1 cellular context compared by ENCODE assay signal in genomic region chr19:17390665-17391370, GRCh38.
TF ChIP-seq lines count a peak whose summit lies in the region.

No MANE protein-coding gene starts in this region.

TF ChIP-seq in K562, 482 proteins besides CTCF, POLR2A, EP300 and RAD21 (continued from another document and continues in another):
- TF ChIP-seq ZBTB9 (CRISPR knock-in tag; IDR thresholded peaks at IDR 0.05) (0 out of 2 replicates have a peak, but pooled peaks have one; percentile 48), RHOXF2B (CRISPR knock-in tag; conservative IDR thresholded peaks at IDR 0.05) (no peak), PRMT5 (CRISPR knock-in tag; IDR thresholded peaks at IDR 0.05) (no peak), CEBPG (CRISPR knock-in tag; IDR thresholded peaks at IDR 0.05) (no peak), CEBPG (tag; conservative IDR thresholded peaks at IDR 0.05 in 1 of 2, IDR thresholded peaks at IDR 0.05 in 1 of 2) (no peak), LCOR (CRISPR knock-in tag; IDR thresholded peaks at IDR 0.05) (no peak), ELF2 (CRISPR knock-in tag; IDR thresholded peaks at IDR 0.05) (no peak), GTF2E2 (tag; IDR thresholded peaks at IDR 0.05) (no peak), FOXA1 (IDR thresholded peaks at IDR 0.05; ENCODE audit: borderline replicate concordance) (no peak), EZH2 (IDR thresholded peaks at IDR 0.05; ENCODE audit: borderline replicate concordance, low read depth, low read length) (no peak), MCM2 (IDR thresholded peaks at IDR 0.05; ENCODE audit: low read depth) (no peak), THAP7 (CRISPR knock-in tag; IDR thresholded peaks at IDR 0.05) (no peak), ZBTB7A (IDR thresholded peaks at IDR 0.05; ENCODE audit: borderline replicate concordance, control insufficient read depth, low read depth, low read length) (peak; percentile 89), THRA (IDR thresholded peaks at IDR 0.05) (no peak), ZNF124 (CRISPR knock-in tag; IDR thresholded peaks at IDR 0.05) (no peak), XRCC5 (IDR thresholded peaks at IDR 0.05; ENCODE audit: low read depth, low read length) (no peak), COPS2 (conservative IDR thresholded peaks at IDR 0.05) (no peak), PHF21A (IDR thresholded peaks at IDR 0.05; ENCODE audit: borderline replicate concordance, low read depth) (no peak), TBL1XR1 (IDR thresholded peaks at IDR 0.05; ENCODE audit: low read length in 2 of 2) (peak in 1 of 2 experiments; percentile 45; a peak in 1 of 4 replicates), ZNF79 (CRISPR knock-in tag; IDR thresholded peaks at IDR 0.05; ENCODE audit: low read depth) (no peak), CBFB (CRISPR knock-in tag; IDR thresholded peaks at IDR 0.05) (no peak), CCAR2 (IDR thresholded peaks at IDR 0.05; ENCODE audit: low read depth, low read length) (no peak), HNRNPH1 (optimal IDR thresholded peaks at IDR 0.05; ENCODE audit: low read depth, low read length) (no peak), POU5F1 (IDR thresholded peaks at IDR 0.05; ENCODE audit: borderline replicate concordance, low read depth, low read length, partially characterized antibody) (no peak), ATF6 (CRISPR knock-in tag; IDR thresholded peaks at IDR 0.05) (no peak), KDM5B (IDR thresholded peaks at IDR 0.05; ENCODE audit: insufficient replicate concordance, low read depth, low read length) (peak; percentile 20), ZBTB8A (IDR thresholded peaks at IDR 0.05; ENCODE audit: partially characterized antibody) (no peak), BCOR (IDR thresholded peaks at IDR 0.05) (0 out of 2 replicates have a peak, but pooled peaks have one; percentile 7), CREB3L1 (IDR thresholded peaks at IDR 0.05; ENCODE audit: borderline replicate concordance, low read depth) (no peak), ZBTB43 (CRISPR knock-in tag; IDR thresholded peaks at IDR 0.05) (no peak), ARID1B (IDR thresholded peaks at IDR 0.05) (peak; percentile 33; the same call in 1 of the 2 replicates), STAT5A (IDR thresholded peaks at IDR 0.05; ENCODE audit: borderline replicate concordance, low read length) (no peak), ZNF277 (CRISPR knock-in tag; IDR thresholded peaks at IDR 0.05; ENCODE audit: borderline replicate concordance) (no peak), EGR1 (conservative IDR thresholded peaks at IDR 0.05) (no peak), HNRNPL (IDR thresholded peaks at IDR 0.05; ENCODE audit: low read depth, low read length) (no peak), ZNF699 (CRISPR knock-in tag; IDR thresholded peaks at IDR 0.05; ENCODE audit: insufficient replicate concordance) (no peak), SMARCA5 (IDR thresholded peaks at IDR 0.05) (no peak), HES1 (IDR thresholded peaks at IDR 0.05; ENCODE audit: low read depth) (no peak), CAMTA2 (CRISPR knock-in tag; conservative IDR thresholded peaks at IDR 0.05) (no peak), GTF2F1 (IDR thresholded peaks at IDR 0.05; ENCODE audit: low read depth, low read length) (no peak), MBD2 (IDR thresholded peaks at IDR 0.05; ENCODE audit: borderline replicate concordance, low read depth) (no peak), ZNF3 (CRISPR knock-in tag; IDR thresholded peaks at IDR 0.05) (no peak), CEBPB (tag; IDR thresholded peaks at IDR 0.05) (no peak), ESRRA (IDR thresholded peaks at IDR 0.05; ENCODE audit: borderline replicate concordance, low read depth) (0 out of 2 replicates have a peak, but pooled peaks have one; percentile 19), ZNF76 (CRISPR knock-in tag; IDR thresholded peaks at IDR 0.05; ENCODE audit: borderline replicate concordance) (no peak), CHD1 (IDR thresholded peaks at IDR 0.05; ENCODE audit: low read length) (no peak), RFX1 (IDR thresholded peaks at IDR 0.05) (no peak), SIX5 (IDR thresholded peaks at IDR 0.05; ENCODE audit: borderline replicate concordance in 1 of 2, insufficient read depth in 1 of 2, low read depth in 1 of 2, low read length in 2 of 2) (no peak), ZBTB1 (CRISPR knock-in tag; IDR thresholded peaks at IDR 0.05; ENCODE audit: borderline replicate concordance, low read depth) (no peak), IRF1 (CRISPR knock-in tag; IDR thresholded peaks at IDR 0.05; ENCODE audit: borderline replicate concordance) (no peak), FOXJ3 (CRISPR knock-in tag; IDR thresholded peaks at IDR 0.05) (no peak), ZBED1 (IDR thresholded peaks at IDR 0.05) (no peak), ZNF696 (CRISPR knock-in tag; conservative IDR thresholded peaks at IDR 0.05) (no peak), ZNF408 (CRISPR knock-in tag; IDR thresholded peaks at IDR 0.05; ENCODE audit: low read depth) (no peak), ZNF134 (CRISPR knock-in tag; conservative IDR thresholded peaks at IDR 0.05) (no peak), ARHGAP35 (IDR thresholded peaks at IDR 0.05; ENCODE audit: partially characterized antibody) (no peak), EHMT2 (IDR thresholded peaks at IDR 0.05) (no peak), TEAD2 (tag; IDR thresholded peaks at IDR 0.05) (no peak), SOX6 (IDR thresholded peaks at IDR 0.05) (peak; percentile 40; the same call in 1 of the 2 replicates), L3MBTL2 (IDR thresholded peaks at IDR 0.05) (peak; percentile 80; the same call in 1 of the 2 replicates), ARID3B (CRISPR knock-in tag; IDR thresholded peaks at IDR 0.05; ENCODE audit: borderline replicate concordance) (no peak), U2AF2 (optimal IDR thresholded peaks at IDR 0.05; ENCODE audit: low read depth, low read length) (no peak), ILF3 (IDR thresholded peaks at IDR 0.05; ENCODE audit: borderline replicate concordance) (peak; percentile 73; the same call in 1 of the 2 replicates), PML (IDR thresholded peaks at IDR 0.05; ENCODE audit: low read length) (no peak), MTA1 (IDR thresholded peaks at IDR 0.05; ENCODE audit: borderline replicate concordance) (no peak), TCF7 (IDR thresholded peaks at IDR 0.05; ENCODE audit: borderline replicate concordance) (no peak), ZC3H11A (IDR thresholded peaks at IDR 0.05; ENCODE audit: low read depth, low read length) (no peak), CBFA2T2 (conservative IDR thresholded peaks at IDR 0.05) (no peak), PREB (CRISPR knock-in tag; IDR thresholded peaks at IDR 0.05) (no peak)
